In genomic region chr22:42686756-42687491, GRCh38 we compare ENCODE assay signal across 11 cellular contexts. TPM values are rescaled to one million over a fixed set of nuclear protein-coding genes. Genes with fewer than 3 reads are reported as not detected.
DNase-seq lines count a peak whose midpoint lies in the region; ATAC-seq and TF ChIP-seq lines count a peak whose summit lies in the region.
"Had no signal": no experiment of that assay in that cellular context is flagged by ENCODE, and none has a peak within 500 bp of the region (broad histone marks: within the 10 kb centered on the region; RNA-seq: fewer than 3 reads in every experiment).

No MANE protein-coding gene starts in this region.

- no peak for TF ChIP-seq POLR2A in spleen (IDR thresholded peaks at IDR 0.05)

- peak overlapping the region; percentile 53 for H3K27ac Mint-ChIP-seq in Caco-2 (ENCODE audit: unreplicated experiment)
- H3K27ac Mint-ChIP-seq in activated CD4-positive, alpha-beta T cell treated with anti-CD3 and anti-CD28 coated beads, Interleukin-2, amount 10 ng/mL, durations not matched to agents 24 days and 14 days = no peak overlapping the region

- H3K27ac ChIP-seq in spleen = peak overlapping the region in 6 of 8 donors; percentile 7 to 77 (median 26)

- H3K36me3 Mint-ChIP-seq in Caco-2 (ENCODE audit: insufficient read depth, unreplicated experiment) = peaks cover 4% of the 10 kb centered on the region
- H3K36me3 Mint-ChIP-seq in activated CD4-positive, alpha-beta T cell treated with anti-CD3 and anti-CD28 coated beads, Interleukin-2, amount 10 ng/mL, durations not matched to agents 24 days and 14 days (ENCODE audit: low read depth) = no peaks in the 10 kb centered on the region

- peak overlapping the region; percentile 89 for H3K9ac ChIP-seq in adipocyte (ENCODE audit: low read length)

- no peaks in the 10 kb centered on the region for H3K9me3 Mint-ChIP-seq in Caco-2 (ENCODE audit: unreplicated experiment)
- H3K9me3 Mint-ChIP-seq in activated CD4-positive, alpha-beta T cell treated with anti-CD3 and anti-CD28 coated beads, Interleukin-2, amount 10 ng/mL, durations not matched to agents 24 days and 14 days = no peaks in the 10 kb centered on the region

- H3K9me3 ChIP-seq in Caco-2 (no peaks in the 10 kb centered on the region), adipocyte (ENCODE audit: control insufficient read depth, low read length) (no peaks in the 10 kb centered on the region), spleen (no peaks in the 10 kb centered on the region)
- H3K9me3 ChIP-seq: BE2C, MG63 had no signal

- no peaks in the 10 kb centered on the region for H3K36me3 ChIP-seq in Caco-2 (ENCODE audit: control insufficient read depth, insufficient read depth, low read length)
- H3K36me3 ChIP-seq in adipocyte (ENCODE audit: control insufficient read depth, insufficient read depth, low read length, severe bottlenecking) = peaks cover 10% of the 10 kb centered on the region
- peaks cover 0 to 9% (median 0%) of the 10 kb centered on the region in 6 donors for H3K36me3 ChIP-seq in spleen
- H3K36me3 ChIP-seq: BE2C had no signal

- intact Hi-C loops in Caco-2 (cut with micrococcal nuclease; ENCODE audit: unreplicated experiment) (loop anchor here (10.0 kb wide), 2 partner anchors 62 to 88 kb away; no protein-coding TSS in a partner anchor), spleen (cut with DNase I; ENCODE audit: low total_unique reads) (no loop called here)
- intact Hi-C loops in activated CD4-positive, alpha-beta T cell treated with anti-CD3 and anti-CD28 coated beads, Interleukin-2, amount 10 ng/mL, durations not matched to agents 24 days and 14 days (cut with micrococcal nuclease) = no loop called here

- 86 to 96% (median 95%) methylated on average over 12 to 14 of the region's 14 CpGs for WGBS in spleen, 5 donors

- no TSS peak for BruUV-seq in Caco-2 (replicated peaks; lab: Mats Ljungman, UMichigan)

- H3K4me3 Mint-ChIP-seq in Caco-2 (ENCODE audit: unreplicated experiment) = peak overlapping the region; percentile 2
- no peak overlapping the region for H3K4me3 Mint-ChIP-seq in activated CD4-positive, alpha-beta T cell treated with anti-CD3 and anti-CD28 coated beads, Interleukin-2, amount 10 ng/mL, durations not matched to agents 24 days and 14 days

- CTCF ChIA-PET in Caco-2 (lab: Charles Lee) = no interaction called here

- H3K27me3 Mint-ChIP-seq in Caco-2 (ENCODE audit: insufficient read depth, unreplicated experiment) = no peaks in the 10 kb centered on the region
- H3K27me3 Mint-ChIP-seq in activated CD4-positive, alpha-beta T cell treated with anti-CD3 and anti-CD28 coated beads, Interleukin-2, amount 10 ng/mL, durations not matched to agents 24 days and 14 days = peaks cover 5% of the 10 kb centered on the region

- no peak for TF ChIP-seq CTCF in Caco-2 (IDR thresholded peaks at IDR 0.05; ENCODE audit: insufficient read depth in 1 of 2, low read depth in 1 of 2, low read length in 1 of 2, severe bottlenecking in 1 of 2, unreplicated experiment in 1 of 2)
- no peak for TF ChIP-seq CTCF in spleen (IDR thresholded peaks at IDR 0.05 in 8 of 11, conservative IDR thresholded peaks at IDR 0.05 in 3 of 11)

- H3K4me3 ChIP-seq in Caco-2 (ENCODE audit: low read depth, low read length) (no peak overlapping the region), adipocyte (ENCODE audit: low read length) (no peak overlapping the region), spleen (no peak overlapping the region)
- H3K4me3 ChIP-seq: MG63 had no signal

- ATAC-seq in HG03108 (IDR thresholded peaks at IDR 0.05; ENCODE audit: unreplicated experiment) = no peak
- ATAC-seq in HG03520 (IDR thresholded peaks at IDR 0.05; ENCODE audit: unreplicated experiment) = no peak

- H3K4me1 Mint-ChIP-seq in Caco-2 (ENCODE audit: low read depth, unreplicated experiment) = peaks cover 31% of the 10 kb centered on the region
- no peaks in the 10 kb centered on the region for H3K4me1 Mint-ChIP-seq in activated CD4-positive, alpha-beta T cell treated with anti-CD3 and anti-CD28 coated beads, Interleukin-2, amount 10 ng/mL, durations not matched to agents 24 days and 14 days

- H3K27me3 ChIP-seq in Caco-2 (replicated peaks; ENCODE audit: control insufficient read depth, insufficient read depth, low read length) (no peaks in the 10 kb centered on the region), adipocyte (replicated peaks; ENCODE audit: control insufficient read depth, insufficient read depth, low read length) (no peaks in the 10 kb centered on the region), spleen (replicated peaks in 1 of 7) (no peaks in the 10 kb centered on the region)
- H3K27me3 ChIP-seq: BE2C, MG63 had no signal

- H3K4me1 ChIP-seq in Caco-2 = peaks cover 57% of the 10 kb centered on the region
- H3K4me1 ChIP-seq in adipocyte (ENCODE audit: control insufficient read depth, insufficient read depth, low read length) = peaks cover 87% of the 10 kb centered on the region
- H3K4me1 ChIP-seq in spleen = peaks cover 0 to 41% (median 18%) of the 10 kb centered on the region in 6 donors

- POLR2A ChIA-PET in Caco-2 (lab: Charles Lee) = interaction anchor here (0.9 kb wide), 1 partner anchor 11 kb away, joined by 4 read pairs; no protein-coding TSS in a partner anchor

- peak; percentile 53 to 78 for DNase-seq in Caco-2
- DNase-seq in adipocyte (ENCODE audit: low read depth) = no peak
- DNase-seq in kidney tubule cell (ENCODE audit: low spot score) = peak; percentile 36
- no peak for DNase-seq in spleen
- DNase-seq in hypothalamus (lab: John Stamatoyannopoulos, UW) = no peak
- DNase-seq in activated CD4-positive, alpha-beta T cell treated with anti-CD3 and anti-CD28 coated beads, Interleukin-2, amount 10 ng/mL, durations not matched to agents 24 days and 14 days = no peak
- DNase-seq: BE2C, EL had no signal

RNA-seq across cellular contexts. Expression of gene A4GALT, which starts 33.7 kb away (rescaled TPM):
- total RNA-seq in Caco-2 (2022) = 12.7 and 16.2 TPM in 2 replicates
- total RNA-seq in spleen = 10 to 100 TPM; 13.3 to 45.2 (median 23.1) TPM
- 10 to 100 TPM in 1 of 3 donors, 1 to 10 TPM in 2; 7.3 to 22.1 (median 9.0) TPM for polyA plus RNA-seq in spleen
- not detected in 2 replicates for total RNA-seq in activated CD4-positive, alpha-beta T cell treated with anti-CD3 and anti-CD28 coated beads, Interleukin-2, amount 10 ng/mL, durations not matched to agents 24 days and 14 days

RNA-seq across cellular contexts. Expression of gene CYB5R3, which starts 37.7 kb away (rescaled TPM):
- total RNA-seq in Caco-2 (2022) = 120 and 130 TPM in 2 replicates
- total RNA-seq in spleen = 100 to 1,000 TPM in 4 of 7 donors, 10 to 100 TPM in 3; 61.7 to 134 (median 101) TPM
- polyA plus RNA-seq in spleen = 10 to 100 TPM; 37.3 to 79.7 (median 66.7) TPM
- 76.2 and 77.0 TPM in 2 replicates for total RNA-seq in activated CD4-positive, alpha-beta T cell treated with anti-CD3 and anti-CD28 coated beads, Interleukin-2, amount 10 ng/mL, durations not matched to agents 24 days and 14 days

RNA-seq across cellular contexts. Expression of gene ATP5MGL, which starts 46.5 kb away (rescaled TPM):
- total RNA-seq in Caco-2 (2022) = 0.79 and 0.97 TPM in 2 replicates
- total RNA-seq in spleen = 1 to 10 TPM in 4 of 7 donors, under 1 TPM in 1, not detected in 2; 0.63 to 1.7 (median 1.1) TPM
- not detected for polyA plus RNA-seq in spleen
- total RNA-seq in activated CD4-positive, alpha-beta T cell treated with anti-CD3 and anti-CD28 coated beads, Interleukin-2, amount 10 ng/mL, durations not matched to agents 24 days and 14 days = 0.98 and 1.2 TPM in 2 replicates

Comparison
In these comparisons a context has a peak if more than half of its experiments do, and no peak if none do; other contexts are left out.
1. DNase-seq: peak in Caco-2 (2 of 2) and kidney tubule cell (single experiment); none in adipocyte (single experiment), spleen (single experiment), hypothalamus (0 of 51) and activated CD4-positive, alpha-beta T cell treated with anti-CD3 and anti-CD28 coated beads, Interleukin-2, amount 10 ng/mL, durations not matched to agents 24 days and 14 days (single experiment).
2. RNA of gene A4GALT, which starts 33.7 kb away (total RNA-seq): 13.3 to 45.2 TPM in spleen and 12.7 to 16.2 TPM in Caco-2; not detected in activated CD4-positive, alpha-beta T cell treated with anti-CD3 and anti-CD28 coated beads, Interleukin-2, amount 10 ng/mL, durations not matched to agents 24 days and 14 days; every median in the first group is over 10 times any median in the second.